29 cellular contexts compared by ENCODE assay signal in the genomic region with DNA sequence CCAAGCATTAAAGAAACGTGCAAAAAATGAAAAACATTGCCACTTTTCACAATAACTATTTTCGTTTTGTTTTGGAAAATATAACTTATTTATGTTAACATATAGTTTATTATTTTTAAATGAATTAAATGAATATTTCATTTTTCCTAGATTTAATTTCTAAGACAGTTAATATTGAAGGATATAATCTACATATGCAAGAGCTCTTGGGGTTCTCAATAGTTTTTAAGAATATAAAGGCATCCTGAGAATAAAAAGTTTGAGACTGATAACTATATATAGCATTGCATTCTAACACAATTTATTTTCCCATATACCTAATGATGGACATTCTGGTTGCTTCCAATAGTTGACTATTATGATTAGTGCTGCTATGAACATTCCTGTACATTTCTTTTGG.
"Had no signal": no experiment of that assay in that cellular context is flagged by ENCODE, and none has a peak within 500 bp of the region (broad histone marks: within the 10 kb centered on the region; RNA-seq: fewer than 3 reads in every experiment).

No MANE protein-coding gene starts in this region.

- H3K36me3 ChIP-seq: adrenal gland, breast epithelium had no signal

- H3K27me3 ChIP-seq: adrenal gland, body of pancreas, breast epithelium, SJCRH30 had no signal

- ATAC-seq: activated CD8-positive, alpha-beta memory T cell treated with anti-CD3 and anti-CD28 coated beads, Interleukin-2, amount 10 ng/mL, durations not matched to agents 7 days and 5 days; body of pancreas; K562; Panc1 had no signal

- H3K27ac ChIP-seq: adrenal gland, body of pancreas, breast epithelium, SJCRH30, SK-N-MC had no signal

- DNase-seq: activated B cell treated with CpG ODN at 0.5 μM for 24 hours; activated CD4-positive, alpha-beta memory T cell treated with anti-CD3 and anti-CD28 coated beads, Interleukin-2, amount 10 ng/mL, durations not matched to agents 7 days and 5 days; activated CD4-positive, alpha-beta T cell treated with anti-CD3 and anti-CD28 coated beads for 48 hours; activated CD4-positive, CD25-positive, alpha-beta regulatory T cell treated with anti-CD3 and anti-CD28 coated beads, Interleukin-2, amount 50 U/mL, for 72 hours; activated CD8-positive, alpha-beta memory T cell treated with anti-CD3 and anti-CD28 coated beads for 24 hours; activated CD8-positive, alpha-beta memory T cell treated with anti-CD3 and anti-CD28 coated beads, Interleukin-2, amount 10 ng/mL, durations not matched to agents 7 days and 5 days; activated CD8-positive, alpha-beta memory T cell treated with anti-CD3 and anti-CD28 coated beads, Interleukin-2, amount 50 U/mL, for 48 hours; activated effector memory CD4-positive, alpha-beta T cell treated with Interleukin-2 at 50 U/mL for 16 hours; activated naive CD8-positive, alpha-beta T cell treated with anti-CD3 and anti-CD28 coated beads, Interleukin-2, amount 10 ng/mL, durations not matched to agents 7 days and 5 days; activated T-cell treated with anti-CD3 and anti-CD28 coated beads, Interleukin-2, amount 50 U/mL, for 48 hours; adrenal gland; body of pancreas; IMR-90; NCI-H1048; NCI-H1105 treated with DMSO at 0.1 percent for 48 hours; NCI-H1436; NCI-H1694; NCI-H1930; NCI-H2081 treated with DMSO at 0.1 percent for 48 hours; NCI-H226; NCI-H524 treated with DMSO at 0.1 percent for 48 hours; SHP77; SJCRH30; T1000 had no signal

- H3K4me1 ChIP-seq: adrenal gland, body of pancreas, breast epithelium, SJCRH30 had no signal

- H3K27me3 Mint-ChIP-seq: activated B cell treated with CpG ODN at 0.5 μM for 24 hours; activated CD4-positive, alpha-beta memory T cell treated with anti-CD3 and anti-CD28 coated beads, Interleukin-2, amount 10 ng/mL, durations not matched to agents 7 days and 5 days; activated CD8-positive, alpha-beta memory T cell treated with anti-CD3 and anti-CD28 coated beads, Interleukin-2, amount 10 ng/mL, durations not matched to agents 7 days and 5 days; activated naive CD4-positive, alpha-beta T cell treated with anti-CD3 and anti-CD28 coated beads, Interleukin-2, amount 50 U/mL, for 24 hours; activated naive CD8-positive, alpha-beta T cell treated with anti-CD3 and anti-CD28 coated beads, Interleukin-2, amount 10 ng/mL, durations not matched to agents 7 days and 5 days had no signal

- H3K27ac Mint-ChIP-seq: activated B cell treated with CpG ODN at 0.5 μM for 24 hours; activated CD4-positive, alpha-beta memory T cell treated with anti-CD3 and anti-CD28 coated beads, Interleukin-2, amount 10 ng/mL, durations not matched to agents 7 days and 5 days; activated CD8-positive, alpha-beta memory T cell treated with anti-CD3 and anti-CD28 coated beads, Interleukin-2, amount 10 ng/mL, durations not matched to agents 7 days and 5 days; activated naive CD4-positive, alpha-beta T cell treated with anti-CD3 and anti-CD28 coated beads, Interleukin-2, amount 50 U/mL, for 24 hours; activated naive CD8-positive, alpha-beta T cell treated with anti-CD3 and anti-CD28 coated beads, Interleukin-2, amount 10 ng/mL, durations not matched to agents 7 days and 5 days had no signal

- H3K4me3 Mint-ChIP-seq: activated B cell treated with CpG ODN at 0.5 μM for 24 hours; activated CD4-positive, alpha-beta memory T cell treated with anti-CD3 and anti-CD28 coated beads, Interleukin-2, amount 10 ng/mL, durations not matched to agents 7 days and 5 days; activated CD8-positive, alpha-beta memory T cell treated with anti-CD3 and anti-CD28 coated beads, Interleukin-2, amount 10 ng/mL, durations not matched to agents 7 days and 5 days; activated naive CD4-positive, alpha-beta T cell treated with anti-CD3 and anti-CD28 coated beads, Interleukin-2, amount 50 U/mL, for 24 hours; activated naive CD8-positive, alpha-beta T cell treated with anti-CD3 and anti-CD28 coated beads, Interleukin-2, amount 10 ng/mL, durations not matched to agents 7 days and 5 days had no signal

- H3K4me3 ChIP-seq: adrenal gland, body of pancreas, breast epithelium, K562, SJCRH30, SK-N-MC had no signal

- H3K4me1 Mint-ChIP-seq: activated B cell treated with CpG ODN at 0.5 μM for 24 hours; activated CD4-positive, alpha-beta memory T cell treated with anti-CD3 and anti-CD28 coated beads, Interleukin-2, amount 10 ng/mL, durations not matched to agents 7 days and 5 days; activated CD8-positive, alpha-beta memory T cell treated with anti-CD3 and anti-CD28 coated beads, Interleukin-2, amount 10 ng/mL, durations not matched to agents 7 days and 5 days; activated naive CD4-positive, alpha-beta T cell treated with anti-CD3 and anti-CD28 coated beads, Interleukin-2, amount 50 U/mL, for 24 hours; activated naive CD8-positive, alpha-beta T cell treated with anti-CD3 and anti-CD28 coated beads, Interleukin-2, amount 10 ng/mL, durations not matched to agents 7 days and 5 days had no signal
